ENCODE assay signal across 1 cellular context in the genomic region with DNA sequence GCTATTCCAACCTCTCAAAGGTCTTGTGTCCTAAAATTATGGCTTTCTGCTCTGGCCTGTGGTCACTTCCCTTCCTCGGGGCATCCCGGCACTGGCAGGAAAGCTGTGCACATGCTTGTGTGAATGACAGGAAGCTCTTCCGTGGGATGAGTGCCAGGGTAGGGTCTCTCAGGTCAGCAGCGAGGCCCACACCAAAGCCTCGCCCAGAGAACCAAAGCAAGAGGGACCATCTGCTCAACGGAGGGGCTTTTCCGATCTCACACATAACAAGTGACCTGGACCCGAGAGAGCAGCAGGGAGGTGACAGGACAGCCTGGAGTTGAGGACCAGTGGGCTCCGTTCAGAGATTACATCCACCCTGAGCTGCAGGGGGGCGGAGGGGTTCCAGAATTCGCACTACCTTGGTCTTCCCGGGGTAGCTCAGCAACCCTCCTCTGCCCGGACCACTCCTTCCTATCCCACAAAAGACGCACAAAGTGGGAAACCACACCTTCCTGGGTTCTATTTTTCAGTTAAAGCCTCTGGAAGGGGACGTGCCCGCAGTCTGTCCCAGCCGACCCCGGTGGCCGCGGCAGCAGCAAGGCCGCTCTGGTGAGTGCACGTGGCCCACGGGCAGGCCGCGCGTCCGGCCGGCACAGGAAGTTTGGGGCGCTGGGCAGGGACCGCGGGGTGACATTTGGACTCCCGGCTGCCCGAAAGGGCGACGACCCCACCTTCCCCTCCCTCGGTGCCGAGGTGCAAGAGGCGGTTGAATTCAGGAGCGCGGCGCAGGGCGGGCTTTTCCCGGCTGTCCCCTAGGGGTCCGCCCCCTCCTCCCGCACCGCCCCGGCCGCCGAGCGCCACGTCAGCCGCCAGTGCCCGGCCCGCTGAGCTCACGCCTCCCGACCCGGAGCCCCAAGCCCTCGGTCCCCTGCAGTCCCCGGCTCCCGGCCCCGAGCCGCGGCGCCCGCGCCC.
TF ChIP-seq lines count a peak whose summit lies in the region.

No MANE protein-coding gene starts in this region.

TF ChIP-seq in WTC11, 78 proteins besides CTCF, POLR2A, EP300 and RAD21 (continued from another document):
- TF ChIP-seq SP1 (CRISPR knock-in tag; conservative IDR thresholded peaks at IDR 0.05) (peak; percentile 49; the same call in 1 of the 2 replicates), ZNF423 (CRISPR knock-in tag; IDR thresholded peaks at IDR 0.05) (no peak), TCF7 (CRISPR knock-in tag; IDR thresholded peaks at IDR 0.05; ENCODE audit: low read depth) (no peak), GABPB1 (CRISPR knock-in tag; IDR thresholded peaks at IDR 0.05) (peak; percentile 64), CREM (CRISPR knock-in tag; IDR thresholded peaks at IDR 0.05) (no peak), FOXK1 (CRISPR knock-in tag; IDR thresholded peaks at IDR 0.05) (peak; percentile 52)
- TF ChIP-seq, protein P1, sequence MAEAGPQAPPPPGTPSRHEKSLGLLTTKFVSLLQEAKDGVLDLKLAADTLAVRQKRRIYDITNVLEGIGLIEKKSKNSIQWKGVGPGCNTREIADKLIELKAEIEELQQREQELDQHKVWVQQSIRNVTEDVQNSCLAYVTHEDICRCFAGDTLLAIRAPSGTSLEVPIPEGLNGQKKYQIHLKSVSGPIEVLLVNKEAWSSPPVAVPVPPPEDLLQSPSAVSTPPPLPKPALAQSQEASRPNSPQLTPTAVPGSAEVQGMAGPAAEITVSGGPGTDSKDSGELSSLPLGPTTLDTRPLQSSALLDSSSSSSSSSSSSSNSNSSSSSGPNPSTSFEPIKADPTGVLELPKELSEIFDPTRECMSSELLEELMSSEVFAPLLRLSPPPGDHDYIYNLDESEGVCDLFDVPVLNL (CRISPR knock-in tag; IDR thresholded peaks at IDR 0.05; ENCODE audit: borderline replicate concordance, low read depth), result 0 out of 2 replicates have a peak, but pooled peaks have one; percentile 49
- TF ChIP-seq, protein P2, sequence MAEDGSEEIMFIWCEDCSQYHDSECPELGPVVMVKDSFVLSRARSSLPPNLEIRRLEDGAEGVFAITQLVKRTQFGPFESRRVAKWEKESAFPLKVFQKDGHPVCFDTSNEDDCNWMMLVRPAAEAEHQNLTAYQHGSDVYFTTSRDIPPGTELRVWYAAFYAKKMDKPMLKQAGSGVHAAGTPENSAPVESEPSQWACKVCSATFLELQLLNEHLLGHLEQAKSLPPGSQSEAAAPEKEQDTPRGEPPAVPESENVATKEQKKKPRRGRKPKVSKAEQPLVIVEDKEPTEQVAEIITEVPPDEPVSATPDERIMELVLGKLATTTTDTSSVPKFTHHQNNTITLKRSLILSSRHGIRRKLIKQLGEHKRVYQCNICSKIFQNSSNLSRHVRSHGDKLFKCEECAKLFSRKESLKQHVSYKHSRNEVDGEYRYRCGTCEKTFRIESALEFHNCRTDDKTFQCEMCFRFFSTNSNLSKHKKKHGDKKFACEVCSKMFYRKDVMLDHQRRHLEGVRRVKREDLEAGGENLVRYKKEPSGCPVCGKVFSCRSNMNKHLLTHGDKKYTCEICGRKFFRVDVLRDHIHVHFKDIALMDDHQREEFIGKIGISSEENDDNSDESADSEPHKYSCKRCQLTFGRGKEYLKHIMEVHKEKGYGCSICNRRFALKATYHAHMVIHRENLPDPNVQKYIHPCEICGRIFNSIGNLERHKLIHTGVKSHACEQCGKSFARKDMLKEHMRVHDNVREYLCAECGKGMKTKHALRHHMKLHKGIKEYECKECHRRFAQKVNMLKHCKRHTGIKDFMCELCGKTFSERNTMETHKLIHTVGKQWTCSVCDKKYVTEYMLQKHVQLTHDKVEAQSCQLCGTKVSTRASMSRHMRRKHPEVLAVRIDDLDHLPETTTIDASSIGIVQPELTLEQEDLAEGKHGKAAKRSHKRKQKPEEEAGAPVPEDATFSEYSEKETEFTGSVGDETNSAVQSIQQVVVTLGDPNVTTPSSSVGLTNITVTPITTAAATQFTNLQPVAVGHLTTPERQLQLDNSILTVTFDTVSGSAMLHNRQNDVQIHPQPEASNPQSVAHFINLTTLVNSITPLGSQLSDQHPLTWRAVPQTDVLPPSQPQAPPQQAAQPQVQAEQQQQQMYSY (CRISPR knock-in tag; IDR thresholded peaks at IDR 0.05), result no peak
- TF ChIP-seq, protein P3, sequence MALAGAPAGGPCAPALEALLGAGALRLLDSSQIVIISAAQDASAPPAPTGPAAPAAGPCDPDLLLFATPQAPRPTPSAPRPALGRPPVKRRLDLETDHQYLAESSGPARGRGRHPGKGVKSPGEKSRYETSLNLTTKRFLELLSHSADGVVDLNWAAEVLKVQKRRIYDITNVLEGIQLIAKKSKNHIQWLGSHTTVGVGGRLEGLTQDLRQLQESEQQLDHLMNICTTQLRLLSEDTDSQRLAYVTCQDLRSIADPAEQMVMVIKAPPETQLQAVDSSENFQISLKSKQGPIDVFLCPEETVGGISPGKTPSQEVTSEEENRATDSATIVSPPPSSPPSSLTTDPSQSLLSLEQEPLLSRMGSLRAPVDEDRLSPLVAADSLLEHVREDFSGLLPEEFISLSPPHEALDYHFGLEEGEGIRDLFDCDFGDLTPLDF (CRISPR knock-in tag; IDR thresholded peaks at IDR 0.05), result no peak
TF ChIP-seq in WTC11: peak in this region for 13.
